ENCODE assay signal across 1 cellular context in genomic region chr13:23888658-23889597, GRCh38.
A peak's percentile ranks its signal among the peaks of the same experiment; 100 is the strongest.
TF ChIP-seq lines count a peak whose summit lies in the region.

Gene MIPEP, minus strand, starts transcription at chr13:23889400. Its CDS starts 80 bp downstream, at chr13:23889320.

TF ChIP-seq in K562, 482 proteins besides CTCF, POLR2A, EP300 and RAD21 (continued from another document):
- TF ChIP-seq USF1 (CRISPR knock-in tag; IDR thresholded peaks at IDR 0.05) (peak; percentile 98), PHF20 (IDR thresholded peaks at IDR 0.05; ENCODE audit: partially characterized antibody) (peak; percentile 61), ZNF277 (CRISPR knock-in tag; IDR thresholded peaks at IDR 0.05; ENCODE audit: borderline replicate concordance) (no peak), POU5F1 (IDR thresholded peaks at IDR 0.05; ENCODE audit: borderline replicate concordance, low read depth, low read length, partially characterized antibody) (no peak), TSC22D4 (tag; IDR thresholded peaks at IDR 0.05) (no peak), THRA (IDR thresholded peaks at IDR 0.05) (no peak), TAF1 (IDR thresholded peaks at IDR 0.05; ENCODE audit: control insufficient read depth, extremely low read depth, insufficient read depth, low read length, severe bottlenecking) (peak; percentile 26), STAT5B (CRISPR knock-in tag; IDR thresholded peaks at IDR 0.05) (no peak), ETS2 (tag; IDR thresholded peaks at IDR 0.05; ENCODE audit: borderline replicate concordance, poor library complexity, severe bottlenecking) (no peak), KAT8 (IDR thresholded peaks at IDR 0.05; ENCODE audit: low read depth) (no peak), GTF2A2 (tag; IDR thresholded peaks at IDR 0.05) (no peak), TAF9B (IDR thresholded peaks at IDR 0.05; ENCODE audit: partially characterized antibody) (no peak), RAD51 (IDR thresholded peaks at IDR 0.05; ENCODE audit: borderline replicate concordance, low read depth) (peak; percentile 91), EGR1 (conservative IDR thresholded peaks at IDR 0.05) (peak; percentile 94), L3MBTL2 (IDR thresholded peaks at IDR 0.05) (peak; percentile 45; the same call in 1 of the 2 replicates), SMARCC2 (IDR thresholded peaks at IDR 0.05; ENCODE audit: low read depth) (no peak), POLR2AphosphoS5 (IDR thresholded peaks at IDR 0.05; ENCODE audit: control insufficient read depth, insufficient read depth, low read depth, low read length) (0 out of 2 replicates have a peak, but pooled peaks have one; percentile 20), TAF7 (tag; IDR thresholded peaks at IDR 0.05) (no peak), ZNF318 (IDR thresholded peaks at IDR 0.05; ENCODE audit: borderline replicate concordance in 1 of 2, low read depth in 1 of 2) (no peak), MTA1 (IDR thresholded peaks at IDR 0.05; ENCODE audit: borderline replicate concordance) (no peak), GABPA (tag; conservative IDR thresholded peaks at IDR 0.05; ENCODE audit: low read depth) (peak; percentile 70), SMAD2 (IDR thresholded peaks at IDR 0.05; ENCODE audit: low read depth, low read length) (no peak), CREB5 (CRISPR knock-in tag; IDR thresholded peaks at IDR 0.05) (no peak), ZNF274 (IDR thresholded peaks at IDR 0.05; ENCODE audit: borderline replicate concordance, low read depth, low read length) (no peak), ATF7 (IDR thresholded peaks at IDR 0.05) (peak; percentile 56), HNRNPLL (IDR thresholded peaks at IDR 0.05; ENCODE audit: low read depth, low read length, poor library complexity, severe bottlenecking) (peak; percentile 50), CBFA2T2 (conservative IDR thresholded peaks at IDR 0.05) (peak; percentile 65)
